8 cellular contexts compared by ENCODE assay signal in the genomic region with DNA sequence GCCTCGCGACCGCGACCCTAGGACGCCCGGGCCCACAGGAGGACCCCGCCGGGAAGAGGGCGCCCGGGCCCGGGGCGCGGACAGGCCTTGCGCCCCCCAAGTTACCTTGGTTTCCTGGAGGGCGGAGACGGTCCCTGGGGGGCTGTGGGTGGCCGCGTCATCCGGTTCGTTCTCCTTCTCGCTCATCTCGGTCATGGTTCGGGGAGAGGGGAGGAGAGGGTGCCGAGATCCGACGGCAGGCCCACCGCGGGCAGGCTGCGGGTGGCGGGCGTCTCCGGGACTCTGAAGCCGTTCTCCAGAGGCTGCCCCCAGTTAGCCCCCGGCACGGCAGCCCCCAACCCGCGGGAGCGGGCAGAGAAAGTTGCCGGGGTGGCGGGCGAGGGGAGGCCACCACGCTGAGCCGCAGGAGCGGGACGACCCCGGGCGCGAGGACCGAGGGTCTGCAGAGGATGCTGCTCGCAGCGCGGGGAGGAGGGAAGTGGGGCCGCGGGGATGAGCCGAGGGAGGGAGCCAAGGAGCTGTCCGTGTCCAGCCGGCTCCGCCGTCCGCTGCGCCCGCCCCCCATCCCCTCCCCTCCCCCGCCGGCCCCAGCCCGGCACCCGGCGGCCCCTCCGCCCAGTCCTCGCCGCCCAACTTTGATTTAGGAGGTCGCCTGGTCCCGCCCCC. TPM values are rescaled to one million over a fixed set of nuclear protein-coding genes. Genes with fewer than 3 reads are reported as not detected.
DNase-seq lines count a peak whose midpoint lies in the region; ATAC-seq, FAIRE-seq and TF ChIP-seq lines count a peak whose summit lies in the region.

A gene with protein sequence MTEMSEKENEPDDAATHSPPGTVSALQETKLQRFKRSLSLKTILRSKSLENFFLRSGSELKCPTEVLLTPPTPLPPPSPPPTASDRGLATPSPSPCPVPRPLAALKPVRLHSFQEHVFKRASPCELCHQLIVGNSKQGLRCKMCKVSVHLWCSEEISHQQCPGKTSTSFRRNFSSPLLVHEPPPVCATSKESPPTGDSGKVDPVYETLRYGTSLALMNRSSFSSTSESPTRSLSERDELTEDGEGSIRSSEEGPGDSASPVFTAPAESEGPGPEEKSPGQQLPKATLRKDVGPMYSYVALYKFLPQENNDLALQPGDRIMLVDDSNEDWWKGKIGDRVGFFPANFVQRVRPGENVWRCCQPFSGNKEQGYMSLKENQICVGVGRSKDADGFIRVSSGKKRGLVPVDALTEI (minus strand): TSS at position 638 of the 666 bp plus-strand sequence. CDS start 443 bp downstream, at position 195.

- H3K27ac ChIP-seq in kidney (ENCODE audit: low read depth in 2 of 2, low read length in 2 of 2): no peak within 1 kb of the TSS
- no peak within 1 kb of the TSS for H3K27ac ChIP-seq in subcutaneous abdominal adipose tissue (ENCODE audit: low read depth, low read length)

- TF ChIP-seq CTCF in astrocyte of the cerebellum (IDR thresholded peaks at IDR 0.05; ENCODE audit: low read depth, low read length, missing control alignments): no peak
- no peak for TF ChIP-seq CTCF in kidney (IDR thresholded peaks at IDR 0.05; ENCODE audit: borderline replicate concordance, extremely low read depth, insufficient read depth)

- intact Hi-C loops in kidney (cut with DNase I): no loop called here

- no peak for FAIRE-seq in kidney (lab: Jason Lieb, UNC)

- no peak for DNase-seq in activated CD4-positive, CD25-positive, alpha-beta regulatory T cell treated with anti-CD3 and anti-CD28 coated beads, Interleukin-2, amount 50 U/mL, for 72 hours
- DNase-seq in astrocyte of the cerebellum (ENCODE audit: low read depth) (no peak), kidney (no peak), activated gamma-delta T cell treated with Interleukin-2 at 50 U/mL for 16 hours (no peak), DMS79 (lab: John Stamatoyannopoulos, UW) (no peak)

- H3K9ac ChIP-seq in kidney (ENCODE audit: low read length in 2 of 2): no peak within 1 kb of the TSS
- no peak within 1 kb of the TSS for H3K9ac ChIP-seq in subcutaneous abdominal adipose tissue (ENCODE audit: low read length in 5 of 5)

- no peaks in the 10 kb centered on the region for H3K4me1 ChIP-seq in kidney (ENCODE audit: control insufficient read depth in 1 of 2, insufficient read depth in 1 of 2, low read depth in 1 of 2, low read length in 2 of 2)
- peaks cover 0 to 23% (median 18%) of the 10 kb centered on the region in 5 donors for H3K4me1 ChIP-seq in subcutaneous abdominal adipose tissue (ENCODE audit: control insufficient read depth in 5 of 5, insufficient read depth in 5 of 5, low read length in 5 of 5)

- H3K9me3 ChIP-seq in kidney (ENCODE audit: control insufficient read depth in 1 of 2, low read length in 2 of 2): no peaks in the 10 kb centered on the region
- no peaks in the 10 kb centered on the region for H3K9me3 ChIP-seq in subcutaneous abdominal adipose tissue (ENCODE audit: control insufficient read depth in 5 of 5, low read length in 5 of 5)

- ATAC-seq in activated CD4-positive, CD25-positive, alpha-beta regulatory T cell treated with anti-CD3 and anti-CD28 coated beads, Interleukin-2, amount 50 U/mL, for 24 hours: peak; percentile 29 to 33
- no peak for ATAC-seq in GM18511 (IDR thresholded peaks at IDR 0.05; ENCODE audit: unreplicated experiment)

- in situ Hi-C loops in astrocyte of the cerebellum (cut with HindIII; ENCODE audit: low sequenced_read_pairs): no loop called here

- no peaks in the 10 kb centered on the region for H3K36me3 ChIP-seq in kidney (ENCODE audit: control insufficient read depth in 1 of 2, insufficient read depth in 2 of 2, low read length in 2 of 2)
- H3K36me3 ChIP-seq in subcutaneous abdominal adipose tissue (ENCODE audit: control insufficient read depth in 5 of 5, insufficient read depth in 5 of 5, low read length in 5 of 5): no peaks in the 10 kb centered on the region

- H3K4me3 ChIP-seq in astrocyte of the cerebellum (ENCODE audit: low read depth, low read length): peak within 1 kb of the TSS; percentile 33
- peak within 1 kb of the TSS in 1 of 2 donors; percentile 43 for H3K4me3 ChIP-seq in kidney (ENCODE audit: low read length in 2 of 2)
- H3K4me3 ChIP-seq in subcutaneous abdominal adipose tissue (ENCODE audit: low read depth in 1 of 5, low read length in 5 of 5): peak within 1 kb of the TSS; percentile 34 to 54 (median 36)

- peaks cover 17 to 49% (median 44%) of the 10 kb centered on the region in 5 donors for H3K27me3 ChIP-seq in subcutaneous abdominal adipose tissue (ENCODE audit: control insufficient read depth in 5 of 5, insufficient read depth in 4 of 5, low read length in 5 of 5)

RNA-seq across cellular contexts. Expression of the gene that starts here (rescaled TPM):
- 15.3 TPM for total RNA-seq in kidney
- polyA plus RNA-seq in kidney (ENCODE audit: insufficient read depth, low read depth, low replicate concordance): 18.9 TPM
